ENCODE assay signal across 8 cellular contexts in the genomic region with DNA sequence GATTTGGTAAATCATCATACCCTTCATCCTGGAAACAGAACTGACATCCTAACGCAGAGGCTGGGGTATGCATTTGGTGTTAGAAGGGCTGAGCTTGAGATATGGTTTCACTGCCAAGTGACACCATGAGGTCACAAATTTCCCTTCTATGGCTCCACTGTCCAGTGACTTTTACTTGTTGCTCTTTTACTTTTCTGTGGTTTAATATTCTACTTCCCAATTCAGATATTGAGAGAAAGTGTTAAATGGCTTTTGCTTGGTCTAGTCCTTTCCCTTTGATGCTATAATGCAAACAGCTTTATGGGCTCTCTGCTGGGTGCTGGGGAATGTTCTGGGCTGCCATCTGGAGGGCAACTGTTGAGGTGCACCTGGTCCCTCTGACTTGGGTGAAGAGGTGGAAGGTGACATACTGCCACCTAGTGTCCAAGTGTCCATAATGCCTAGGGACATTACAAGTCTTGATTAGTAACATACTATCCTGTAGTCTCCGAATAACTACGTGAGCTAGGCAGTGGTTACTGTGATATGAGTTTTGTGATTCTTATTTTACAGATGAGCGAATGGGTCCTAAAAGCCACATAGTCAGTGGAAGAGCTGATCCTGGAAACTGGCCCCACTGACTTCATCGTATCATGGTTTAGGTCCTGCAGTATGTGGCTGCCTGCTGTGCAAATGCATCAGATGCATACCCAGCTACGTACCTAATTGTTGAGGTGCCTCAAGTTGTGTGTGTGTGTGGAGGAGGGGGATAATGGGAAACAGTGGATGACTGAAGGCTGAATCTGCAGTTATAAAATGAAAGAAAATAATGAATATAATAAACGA.
DNase-seq lines count a peak whose midpoint lies in the region; ATAC-seq lines count a peak whose summit lies in the region.

No MANE protein-coding gene starts in this region.

- peak; percentile 76 for DNase-seq in DMS153 (lab: John Stamatoyannopoulos, UW)
- DNase-seq in HuH-7 (ENCODE audit: low spot score): peak; percentile 81
- peak; percentile 79 for DNase-seq in NOMO-1 treated with dmso at 0.1 percent for 144 hours (lab: John Stamatoyannopoulos, UW; ENCODE audit: unreplicated experiment)
- peak; percentile 47 to 64 for DNase-seq in activated CD8-positive, alpha-beta memory T cell treated with anti-CD3 and anti-CD28 coated beads for 4 hours (ENCODE audit: low read depth in 2 of 2)
- DNase-seq in epidermal melanocyte (ENCODE audit: insufficient read length, low spot score): peak; percentile 38
- peak; percentile 91 for DNase-seq in myocyte (ENCODE audit: low read depth)
- DNase-seq in stimulated activated CD8-positive, alpha-beta memory T cell treated with anti-CD3 and anti-CD28 coated beads, Interleukin-7, amount 100 ng/mL, for 4 hours (ENCODE audit: low read depth in 2 of 2): peak; percentile 56 to 70

- ATAC-seq in GM21529 (IDR thresholded peaks at IDR 0.05; ENCODE audit: unreplicated experiment): peak; percentile 84

Comparison
In these comparisons a context has a peak if more than half of its experiments do, and no peak if none do; other contexts are left out.
1. Peak in every context shown above with its lines: DNase-seq and ATAC-seq.
2. DNase-seq: peak in every context shown above with its lines; median percentile 91 in myocyte; 81 in HuH-7; 79 in NOMO-1 treated with dmso at 0.1 percent for 144 hours; 76 in DMS153; 63 in stimulated activated CD8-positive, alpha-beta memory T cell treated with anti-CD3 and anti-CD28 coated beads, Interleukin-7, amount 100 ng/mL, for 4 hours; 56 in activated CD8-positive, alpha-beta memory T cell treated with anti-CD3 and anti-CD28 coated beads for 4 hours; 38 in epidermal melanocyte.